In genomic region chr15:62559049-62559733, GRCh38 we compare ENCODE assay signal across 13 cellular contexts.
DNase-seq lines count a peak whose midpoint lies in the region; ATAC-seq and TF ChIP-seq lines count a peak whose summit lies in the region.
"Had no signal": no experiment of that assay in that cellular context is flagged by ENCODE, and none has a peak within 500 bp of the region (broad histone marks: within the 10 kb centered on the region; RNA-seq: fewer than 3 reads in every experiment).

No MANE protein-coding gene starts in this region.

- H3K9me3 ChIP-seq in Caco-2 (no peaks in the 10 kb centered on the region), heart left ventricle (no peaks in the 10 kb centered on the region), gastrocnemius medialis (no peaks in the 10 kb centered on the region), Karpas-422 (ENCODE audit: low read length) (no peaks in the 10 kb centered on the region)
- H3K9me3 ChIP-seq: prostate gland had no signal

- no peak overlapping the region for H2AFZ ChIP-seq in Karpas-422 (ENCODE audit: low read length)

- no peaks in the 10 kb centered on the region for H3K79me2 ChIP-seq in Karpas-422 (ENCODE audit: low read length)

- H3K9me3 Mint-ChIP-seq in Caco-2 (ENCODE audit: unreplicated experiment): no peaks in the 10 kb centered on the region

- H3K4me1 Mint-ChIP-seq in Caco-2 (ENCODE audit: low read depth, unreplicated experiment): peaks cover 43% of the 10 kb centered on the region

- H3K9me2 ChIP-seq in Karpas-422 (replicated peaks; ENCODE audit: insufficient read depth, low read length): no peaks in the 10 kb centered on the region

- no peak overlapping the region for H3K4me3 ChIP-seq in Caco-2 (ENCODE audit: low read depth, low read length)
- H3K4me3 ChIP-seq in heart left ventricle: no peak overlapping the region
- H3K4me3 ChIP-seq in gastrocnemius medialis: no peak overlapping the region
- no peak overlapping the region for H3K4me3 ChIP-seq in Karpas-422 (ENCODE audit: low read length)
- H3K4me3 ChIP-seq: prostate gland had no signal

- POLR2A ChIA-PET in Caco-2 (lab: Charles Lee): no interaction called here

- H3K36me3 ChIP-seq in Caco-2 (ENCODE audit: control insufficient read depth, insufficient read depth, low read length) (no peaks in the 10 kb centered on the region), heart left ventricle (no peaks in the 10 kb centered on the region), gastrocnemius medialis (no peaks in the 10 kb centered on the region), Karpas-422 (ENCODE audit: insufficient read depth, low read length) (no peaks in the 10 kb centered on the region)
- H3K36me3 ChIP-seq: prostate gland had no signal

- WGBS in heart left ventricle, 4 donors: 41 to 57% (median 54%) methylated on average over 6 of the region's 6 CpGs

- BruUV-seq in Caco-2 (replicated peaks; lab: Mats Ljungman, UMichigan): no TSS peak

- peak overlapping the region; percentile 66 for H3K4me3 Mint-ChIP-seq in Caco-2 (ENCODE audit: unreplicated experiment)
- H3K4me3 Mint-ChIP-seq: IgD-negative memory B cell had no signal

- in situ Hi-C loops in gastrocnemius medialis (cut with MboI; ENCODE audit: low sequenced_read_pairs in 4 of 4): no loop called here

- CTCF ChIA-PET in Caco-2 (lab: Charles Lee): interaction anchor here (0.8 to 0.9 kb wide), 2 partner anchors 10 to 53 kb away, joined by 4 to 7 read pairs; no protein-coding TSS in a partner anchor

- no peak for TF ChIP-seq CTCF in Caco-2 (IDR thresholded peaks at IDR 0.05; ENCODE audit: insufficient read depth in 1 of 2, low read depth in 1 of 2, low read length in 1 of 2, severe bottlenecking in 1 of 2, unreplicated experiment in 1 of 2)
- TF ChIP-seq CTCF in heart left ventricle (IDR thresholded peaks at IDR 0.05): no peak
- no peak for TF ChIP-seq CTCF in gastrocnemius medialis (IDR thresholded peaks at IDR 0.05 in 4 of 5, conservative IDR thresholded peaks at IDR 0.05 in 1 of 5)

- H3K27me3 Mint-ChIP-seq in Caco-2 (ENCODE audit: insufficient read depth, unreplicated experiment): no peaks in the 10 kb centered on the region

- no peaks in the 10 kb centered on the region for H4K20me1 ChIP-seq in Karpas-422 (ENCODE audit: insufficient read depth, low read depth, low read length)

- peak; percentile 55 to 86 (median 84) for ATAC-seq in heart left ventricle
- peak; percentile 42 to 62 for ATAC-seq in gastrocnemius medialis
- no peak for ATAC-seq in GM21723 (IDR thresholded peaks at IDR 0.05; ENCODE audit: unreplicated experiment)
- ATAC-seq: SK-N-SH treated with all-trans-retinoic acid at 6 μM for 48 hours had no signal

- peaks cover 82% of the 10 kb centered on the region for H3K4me1 ChIP-seq in Caco-2
- peaks cover 0 to 34% (median 21%) of the 10 kb centered on the region in 12 donors for H3K4me1 ChIP-seq in heart left ventricle
- peaks cover 0 to 13% of the 10 kb centered on the region in 2 donors for H3K4me1 ChIP-seq in gastrocnemius medialis
- H3K4me1 ChIP-seq in Karpas-422 (ENCODE audit: low read length): peaks cover 5% of the 10 kb centered on the region

- H3K9ac ChIP-seq in Karpas-422 (ENCODE audit: low read length): no peak overlapping the region

- TF ChIP-seq POLR2A in heart left ventricle (IDR thresholded peaks at IDR 0.05): no peak
- no peak for TF ChIP-seq POLR2A in gastrocnemius medialis (IDR thresholded peaks at IDR 0.05)

- peaks cover 34% of the 10 kb centered on the region for H3K36me3 Mint-ChIP-seq in Caco-2 (ENCODE audit: insufficient read depth, unreplicated experiment)

- H3K27ac Mint-ChIP-seq in Caco-2 (ENCODE audit: unreplicated experiment): peak overlapping the region; percentile 95
- H3K27ac Mint-ChIP-seq: IgD-negative memory B cell had no signal

- no peak overlapping the region for H3K4me2 ChIP-seq in Karpas-422 (ENCODE audit: low read depth, low read length, poor library complexity, severe bottlenecking)

- intact Hi-C loops in Caco-2 (cut with micrococcal nuclease; ENCODE audit: unreplicated experiment): loop anchor here (5.0 kb wide), 1 partner anchor 62 kb away; no protein-coding TSS in a partner anchor
- intact Hi-C loops in heart left ventricle (cut with DNase I): loop anchor here in 3 of 10 donors (5.0 to 10.0 kb wide), 3 partner anchors 38 to 164 kb away; partner anchors contain the start of gene TLN2 (in 1 of the 3)
- intact Hi-C loops in gastrocnemius medialis (cut with DNase I; ENCODE audit: low total_unique reads): no loop called here
- intact Hi-C loops in posterior vena cava (cut with DNase I): no loop called here

- H3K27ac ChIP-seq in heart left ventricle (peak overlapping the region in 10 of 12 donors; percentile 15 to 75 (median 42)), gastrocnemius medialis (peak overlapping the region in 2 of 4 donors; percentile 1 to 16), Karpas-422 (ENCODE audit: low read length) (no peak overlapping the region)
- H3K27ac ChIP-seq: prostate gland had no signal

- peak in 1 of 2 experiments; percentile 12 for DNase-seq in Caco-2
- DNase-seq in NCI-H2227 treated with DMSO at 0.1 percent for 48 hours (lab: John Stamatoyannopoulos, UW): peak; percentile 34
- DNase-seq in heart left ventricle: peak in 4 of 5 donors; percentile 54 to 78 (median 74)
- DNase-seq in gastrocnemius medialis: no peak
- no peak for DNase-seq in posterior vena cava (ENCODE audit: low spot score)
- DNase-seq in SK-N-DZ (ENCODE audit: low spot score): no peak
- DNase-seq in Karpas-422: no peak
- DNase-seq: kidney, NCI-H526 treated with DMSO at 0.1 percent for 48 hours had no signal

- H3K27me3 ChIP-seq in Caco-2 (replicated peaks; ENCODE audit: control insufficient read depth, insufficient read depth, low read length): no peaks in the 10 kb centered on the region
- H3K27me3 ChIP-seq in heart left ventricle: no peaks in the 10 kb centered on the region
- H3K27me3 ChIP-seq in gastrocnemius medialis: no peaks in the 10 kb centered on the region
- H3K27me3 ChIP-seq in Karpas-422 (ENCODE audit: low read length): no peaks in the 10 kb centered on the region

Comparison
In these comparisons a context has a peak if more than half of its experiments do, and no peak if none do; other contexts are left out.
1. DNase-seq: peak in NCI-H2227 treated with DMSO at 0.1 percent for 48 hours (single experiment) and heart left ventricle (4 of 5); none in gastrocnemius medialis (0 of 2), posterior vena cava (single experiment), SK-N-DZ (single experiment) and Karpas-422 (single experiment).